ENCODE assay signal across 8 cellular contexts in the genomic region with DNA sequence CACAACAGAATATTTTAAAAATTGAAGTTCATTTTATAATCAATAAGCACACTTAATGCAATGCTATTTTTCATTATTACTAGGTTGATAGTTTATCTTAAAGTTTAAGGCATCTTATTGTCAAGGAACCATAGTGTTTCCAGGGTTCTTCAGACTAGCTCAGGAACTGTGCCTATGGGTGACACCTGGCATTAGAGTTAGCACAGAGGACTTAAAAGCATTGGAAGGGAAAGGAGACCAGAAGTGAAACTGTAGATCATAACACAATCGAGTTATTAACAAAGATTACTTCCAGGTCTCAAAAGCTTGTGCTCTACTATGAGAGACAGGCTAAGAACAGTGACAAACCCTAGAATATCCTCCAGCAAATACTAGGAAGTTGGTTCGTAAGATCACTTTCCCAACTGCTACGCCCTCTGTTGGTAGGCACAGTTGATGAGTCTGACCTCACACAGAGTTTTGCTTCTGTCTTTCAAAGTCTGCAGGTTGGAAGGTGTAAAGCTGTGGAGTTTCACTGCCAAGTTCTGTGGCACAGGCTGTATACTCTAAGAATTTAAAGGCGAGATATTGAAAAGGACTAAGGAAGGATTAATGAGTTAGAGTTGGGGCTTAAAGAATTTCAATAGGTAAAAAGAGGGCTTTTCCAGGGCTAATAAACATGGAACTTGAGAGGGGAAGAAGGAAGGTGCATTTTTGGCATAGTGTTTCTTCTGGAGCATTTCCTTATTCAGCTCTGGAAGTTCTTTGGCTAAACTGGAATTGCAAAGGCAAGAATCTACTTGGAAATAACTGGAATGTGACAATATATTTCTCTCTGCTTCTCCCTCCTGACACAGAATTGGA.
DNase-seq lines count a peak whose midpoint lies in the region; ATAC-seq and TF ChIP-seq lines count a peak whose summit lies in the region.

No MANE protein-coding gene starts in this region.

- in situ Hi-C loops in KBM-7 (cut with MboI; ENCODE audit: low pct_unique_long_range_greater_than_20kb, low sequenced_read_pairs), result no loop called here

- no peak overlapping the region for H3K4me3 Mint-ChIP-seq in activated T-cell treated with anti-CD3 and anti-CD28 coated beads, Interleukin-2, amount 50 U/mL, for 24 hours
- no peak overlapping the region for H3K4me3 Mint-ChIP-seq in dendritic cell treated with granulocyte-macrophage colony-stimulating factor and Interleukin-4, amounts not matched to agents 40 ng/mL and 50 ng/mL, for 4 days

- peak in 5 of 6 experiments; percentile 35 to 90 (median 87) for TF ChIP-seq CTCF in Peyer's patch (IDR thresholded peaks at IDR 0.05)
- TF ChIP-seq CTCF in lung (IDR thresholded peaks at IDR 0.05; ENCODE audit: control extremely low read depth, extremely low read depth), result peak; percentile 61

- 23 to 26% methylated on average over 4 of the region's 4 CpGs for WGBS in lung, 2 donors

- H3K27me3 ChIP-seq in Peyer's patch (no peaks in the 10 kb centered on the region), lung (ENCODE audit: control insufficient read depth, insufficient read depth) (no peaks in the 10 kb centered on the region)

- intact Hi-C loops in dendritic cell treated with granulocyte-macrophage colony-stimulating factor and Interleukin-4, amounts not matched to agents 40 ng/mL and 50 ng/mL, for 4 days (cut with micrococcal nuclease), result loop anchor here (2.0 to 10.0 kb wide), 5 partner anchors 46 to 740 kb away; no protein-coding TSS in a partner anchor

- peaks cover 1% of the 10 kb centered on the region for H3K4me1 Mint-ChIP-seq in activated T-cell treated with anti-CD3 and anti-CD28 coated beads, Interleukin-2, amount 50 U/mL, for 24 hours (ENCODE audit: low read depth)
- peaks cover 29% of the 10 kb centered on the region for H3K4me1 Mint-ChIP-seq in dendritic cell treated with granulocyte-macrophage colony-stimulating factor and Interleukin-4, amounts not matched to agents 40 ng/mL and 50 ng/mL, for 4 days (ENCODE audit: low read depth)

- DNase-seq in activated T-cell treated with anti-CD3 and anti-CD28 coated beads for 24 hours (ENCODE audit: low read depth), result peak; percentile 11
- DNase-seq in activated T-cell treated with anti-CD3 and anti-CD28 coated beads, Interleukin-2, amount 50 U/mL, for 24 hours, result no peak
- DNase-seq in KBM-7, result peak; percentile 64
- DNase-seq in Peyer's patch, result peak in 1 of 3 donors; percentile 80
- peak; percentile 66 for DNase-seq in lung (ENCODE audit: low spot score)
- DNase-seq in NK-92 treated with Interleukin-12 subunit alpha and Interleukin-12 subunit beta, amount 100 ng/mL, for 24 hours (lab: John Stamatoyannopoulos, UW), result no peak

- no peaks in the 10 kb centered on the region for H3K36me3 ChIP-seq in Peyer's patch
- no peaks in the 10 kb centered on the region for H3K36me3 ChIP-seq in lung (ENCODE audit: control insufficient read depth in 2 of 2, insufficient read depth in 2 of 2, low read length in 2 of 2)

- H3K27ac ChIP-seq in Peyer's patch (no peak overlapping the region), lung (ENCODE audit: low read depth in 1 of 2, low read length in 1 of 2) (peak overlapping the region in 1 of 2 donors; percentile 30)

- H3K9me3 Mint-ChIP-seq in activated T-cell treated with anti-CD3 and anti-CD28 coated beads, Interleukin-2, amount 50 U/mL, for 24 hours, result no peaks in the 10 kb centered on the region
- no peaks in the 10 kb centered on the region for H3K9me3 Mint-ChIP-seq in dendritic cell treated with granulocyte-macrophage colony-stimulating factor and Interleukin-4, amounts not matched to agents 40 ng/mL and 50 ng/mL, for 4 days

- H3K27ac Mint-ChIP-seq in activated T-cell treated with anti-CD3 and anti-CD28 coated beads, Interleukin-2, amount 50 U/mL, for 24 hours, result no peak overlapping the region
- H3K27ac Mint-ChIP-seq in dendritic cell treated with granulocyte-macrophage colony-stimulating factor and Interleukin-4, amounts not matched to agents 40 ng/mL and 50 ng/mL, for 4 days, result peak overlapping the region; percentile 11

- H3K4me1 ChIP-seq in Peyer's patch (peaks cover 0 to 7% (median 0%) of the 10 kb centered on the region in 4 donors), lung (ENCODE audit: control insufficient read depth in 2 of 2, insufficient read depth in 2 of 2, low read length in 2 of 2) (peaks cover 0 to 9% of the 10 kb centered on the region in 2 donors)

- no peak for TF ChIP-seq POLR2A in Peyer's patch (IDR thresholded peaks at IDR 0.05)

- H3K9me3 ChIP-seq in Peyer's patch (no peaks in the 10 kb centered on the region), lung (ENCODE audit: control insufficient read depth in 2 of 2, insufficient read depth in 1 of 2, low read length in 1 of 2) (no peaks in the 10 kb centered on the region)

- H3K4me3 ChIP-seq in Peyer's patch (no peak overlapping the region), lung (no peak overlapping the region)

- no peaks in the 10 kb centered on the region for H3K27me3 Mint-ChIP-seq in activated T-cell treated with anti-CD3 and anti-CD28 coated beads, Interleukin-2, amount 50 U/mL, for 24 hours
- peaks cover 1% of the 10 kb centered on the region for H3K27me3 Mint-ChIP-seq in dendritic cell treated with granulocyte-macrophage colony-stimulating factor and Interleukin-4, amounts not matched to agents 40 ng/mL and 50 ng/mL, for 4 days

- ATAC-seq in GM21825 (IDR thresholded peaks at IDR 0.05; ENCODE audit: unreplicated experiment) (peak; percentile 86), lung (ENCODE audit: insufficient read depth, low FRiP score) (peak; percentile 90)

- no peaks in the 10 kb centered on the region for H3K36me3 Mint-ChIP-seq in activated T-cell treated with anti-CD3 and anti-CD28 coated beads, Interleukin-2, amount 50 U/mL, for 24 hours (ENCODE audit: low read depth)
- H3K36me3 Mint-ChIP-seq in dendritic cell treated with granulocyte-macrophage colony-stimulating factor and Interleukin-4, amounts not matched to agents 40 ng/mL and 50 ng/mL, for 4 days (ENCODE audit: low read depth), result no peaks in the 10 kb centered on the region

Comparison
In these comparisons a context has a peak if more than half of its experiments do, and no peak if none do; other contexts are left out.
1. DNase-seq: peak in activated T-cell treated with anti-CD3 and anti-CD28 coated beads for 24 hours (single experiment), KBM-7 (single experiment) and lung (single experiment); none in activated T-cell treated with anti-CD3 and anti-CD28 coated beads, Interleukin-2, amount 50 U/mL, for 24 hours (single experiment) and NK-92 treated with Interleukin-12 subunit alpha and Interleukin-12 subunit beta, amount 100 ng/mL, for 24 hours (single experiment).